Comparison of ENCODE assay signal across 1 cellular context in the genomic region with DNA sequence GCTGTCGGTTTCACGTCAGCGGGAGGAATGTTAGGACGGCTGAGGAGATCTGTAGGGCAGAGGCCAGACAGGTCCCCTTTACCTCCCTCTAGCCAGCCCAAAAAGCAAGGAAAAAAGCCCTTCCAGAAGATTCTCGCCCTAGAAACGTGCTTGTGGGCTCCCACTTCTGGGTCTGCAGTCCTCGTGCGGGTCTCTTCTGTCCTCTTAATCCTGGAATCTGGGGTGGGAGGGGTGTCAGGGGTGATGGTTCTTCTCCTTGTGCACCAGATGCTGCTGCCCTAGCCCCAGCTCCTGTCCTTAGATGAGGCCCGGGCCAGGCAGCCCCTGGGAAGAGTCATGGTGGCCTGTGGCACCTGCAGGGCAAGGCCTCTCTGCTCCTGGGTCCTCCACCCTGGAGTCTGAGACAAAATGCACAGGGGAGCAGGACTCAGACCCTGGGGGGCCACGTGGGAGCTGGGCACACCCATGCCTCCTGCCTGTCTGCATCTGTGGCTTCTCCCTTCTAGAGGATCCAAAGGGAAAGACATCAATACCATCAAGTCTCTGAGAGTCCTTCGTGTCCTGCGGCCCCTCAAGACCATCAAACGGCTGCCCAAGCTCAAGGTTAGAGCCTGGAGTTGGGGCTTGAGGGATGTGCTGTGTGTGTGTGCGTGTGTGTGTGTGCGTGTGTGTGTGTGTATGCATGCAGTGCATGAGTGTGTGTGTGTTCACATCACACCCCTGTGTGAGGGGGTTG.
TF ChIP-seq lines count a peak whose summit lies in the region.

No MANE protein-coding gene starts in this region.

TF ChIP-seq in WTC11, 78 proteins besides CTCF, POLR2A, EP300 and RAD21 (continued from another document):
- TF ChIP-seq ATF6 (CRISPR knock-in tag; IDR thresholded peaks at IDR 0.05) (no peak), ZNF263 (CRISPR knock-in tag; IDR thresholded peaks at IDR 0.05; ENCODE audit: low read depth) (no peak)
